In genomic region chr3:168116279-168116678, GRCh38 we compare ENCODE assay signal across 12 cellular contexts.
A peak's percentile ranks its signal among the peaks of the same experiment; 100 is the strongest.
DNase-seq lines count a peak whose midpoint lies in the region; ATAC-seq and TF ChIP-seq lines count a peak whose summit lies in the region.
"Had no signal": no experiment of that assay in that cellular context is flagged by ENCODE, and none has a peak within 500 bp of the region (broad histone marks: within the 10 kb centered on the region; RNA-seq: fewer than 3 reads in every experiment).

No MANE protein-coding gene starts in this region.

- ATAC-seq in GM19324 (IDR thresholded peaks at IDR 0.05; ENCODE audit: low FRiP score, unreplicated experiment): no peak
- ATAC-seq: Panc1 had no signal

- DNase-seq in AG08395 (ENCODE audit: low spot score) (peak; percentile 41), NCI-H446 treated with DMSO at 0.1 percent for 48 hours (lab: John Stamatoyannopoulos, UW) (peak; percentile 35), erythroblast (lab: John Stamatoyannopoulos, UW) (peak; percentile 89 to 97), medulla oblongata (ENCODE audit: extremely low spot score) (peak; percentile 21), C1 segment of cervical spinal cord (lab: John Stamatoyannopoulos, UW) (no peak), HPDE6-E6E7 (ENCODE audit: extremely low spot score) (no peak)
- no peak for DNase-seq in stimulated activated CD4-positive, alpha-beta T cell treated with anti-CD3 and anti-CD28 coated beads, Interleukin-4, amount 100 ng/mL, for 24 hours
- DNase-seq: effector memory CD4-positive, alpha-beta T cell; Karpas-422; small intestine had no signal

- peak; percentile 81 for TF ChIP-seq POLR2A in erythroblast (IDR thresholded peaks at IDR 0.05; ENCODE audit: low read length)

Comparison
In these comparisons a context has a peak if more than half of its experiments do, and no peak if none do; other contexts are left out.
1. DNase-seq: peak in AG08395 (single experiment), NCI-H446 treated with DMSO at 0.1 percent for 48 hours (single experiment), erythroblast (2 of 2) and medulla oblongata (single experiment); none in C1 segment of cervical spinal cord (0 of 14), HPDE6-E6E7 (single experiment) and stimulated activated CD4-positive, alpha-beta T cell treated with anti-CD3 and anti-CD28 coated beads, Interleukin-4, amount 100 ng/mL, for 24 hours (single experiment).